Comparison of ENCODE assay signal across 14 cellular contexts in genomic region chr2:54239427-54239826, GRCh38. TPM values are rescaled to one million over a fixed set of nuclear protein-coding genes. Genes with fewer than 3 reads are reported as not detected.
A peak's percentile ranks its signal among the peaks of the same experiment; 100 is the strongest.
DNase-seq lines count a peak whose midpoint lies in the region; ATAC-seq and TF ChIP-seq lines count a peak whose summit lies in the region.
"Had no signal": no experiment of that assay in that cellular context is flagged by ENCODE, and none has a peak within 500 bp of the region (broad histone marks: within the 10 kb centered on the region; RNA-seq: fewer than 3 reads in every experiment).

No MANE protein-coding gene starts in this region.

- H3K36me3 Mint-ChIP-seq in stimulated activated naive CD8-positive, alpha-beta T cell treated with anti-CD3 and anti-CD28 coated beads, Interleukin-15, Interleukin-2, amounts not matched to agents 100 ng/mL and 50 ng/mL, for 24 hours (ENCODE audit: low read depth): peaks cover 11% of the 10 kb centered on the region
- no peaks in the 10 kb centered on the region for H3K36me3 Mint-ChIP-seq in endothelial cell (ENCODE audit: low read depth, unreplicated experiment)

- ATAC-seq in HG03280 (IDR thresholded peaks at IDR 0.05; ENCODE audit: unreplicated experiment) (no peak), GM21619 (IDR thresholded peaks at IDR 0.05; ENCODE audit: unreplicated experiment) (no peak)
- ATAC-seq: HepG2 had no signal

- H3K27ac Mint-ChIP-seq in stimulated activated naive CD8-positive, alpha-beta T cell treated with anti-CD3 and anti-CD28 coated beads, Interleukin-15, Interleukin-2, amounts not matched to agents 100 ng/mL and 50 ng/mL, for 24 hours: peak overlapping the region; percentile 78
- H3K27ac Mint-ChIP-seq in endothelial cell (ENCODE audit: unreplicated experiment): no peak overlapping the region
- H3K27ac Mint-ChIP-seq: nephron; T-helper 2 cell treated with Interferon-gamma antibody and Interleukin-4, amounts not matched to agents 5 μg/mL and 100 μg/mL, for 36 hours had no signal

- no peak overlapping the region for H3K4me3 ChIP-seq in fibroblast of mammary gland (ENCODE audit: control insufficient read depth, low read depth, low read length)

- H3K9me3 Mint-ChIP-seq in stimulated activated naive CD8-positive, alpha-beta T cell treated with anti-CD3 and anti-CD28 coated beads, Interleukin-15, Interleukin-2, amounts not matched to agents 100 ng/mL and 50 ng/mL, for 24 hours: peaks cover 10% of the 10 kb centered on the region
- H3K9me3 Mint-ChIP-seq in endothelial cell (ENCODE audit: unreplicated experiment): no peaks in the 10 kb centered on the region
- H3K9me3 Mint-ChIP-seq: T-helper 2 cell treated with Interferon-gamma antibody and Interleukin-4, amounts not matched to agents 5 μg/mL and 100 μg/mL, for 36 hours had no signal

- peaks cover 3% of the 10 kb centered on the region for H3K4me1 Mint-ChIP-seq in stimulated activated naive CD8-positive, alpha-beta T cell treated with anti-CD3 and anti-CD28 coated beads, Interleukin-15, Interleukin-2, amounts not matched to agents 100 ng/mL and 50 ng/mL, for 24 hours (ENCODE audit: low read depth)
- no peaks in the 10 kb centered on the region for H3K4me1 Mint-ChIP-seq in endothelial cell (ENCODE audit: unreplicated experiment)

- TF ChIP-seq CTCF in fibroblast of mammary gland (conservative IDR thresholded peaks at IDR 0.05; ENCODE audit: control insufficient read depth, insufficient read depth, low read depth, low read length) (no peak), endothelial cell (IDR thresholded peaks at IDR 0.05; ENCODE audit: unreplicated experiment) (no peak)

- H3K4me3 Mint-ChIP-seq in stimulated activated naive CD8-positive, alpha-beta T cell treated with anti-CD3 and anti-CD28 coated beads, Interleukin-15, Interleukin-2, amounts not matched to agents 100 ng/mL and 50 ng/mL, for 24 hours: no peak overlapping the region
- H3K4me3 Mint-ChIP-seq in endothelial cell (ENCODE audit: unreplicated experiment): no peak overlapping the region
- H3K4me3 Mint-ChIP-seq: nephron; T-helper 2 cell treated with Interferon-gamma antibody and Interleukin-4, amounts not matched to agents 5 μg/mL and 100 μg/mL, for 36 hours had no signal

- DNase-seq in NCI-H146 (lab: John Stamatoyannopoulos, UW) (peak; percentile 4), NCI-H146 treated with DMSO at 0.1 percent for 48 hours (lab: John Stamatoyannopoulos, UW; ENCODE audit: unreplicated experiment) (no peak), NCI-H2227 treated with DMSO at 0.1 percent for 48 hours (lab: John Stamatoyannopoulos, UW) (peak; percentile 43), fibroblast of mammary gland (ENCODE audit: low read depth) (peak; percentile 97), endothelial cell (ENCODE audit: low spot score) (no peak)
- DNase-seq: kidney; NCI-H187 treated with DMSO at 0.1 percent for 48 hours; stimulated activated CD4-positive, alpha-beta T cell treated with anti-CD3 and anti-CD28 coated beads, Interleukin-12 subunit alpha, Interleukin-12 subunit beta, amount 100 ng/mL, for 4 hours had no signal

- H3K27me3 Mint-ChIP-seq in stimulated activated naive CD8-positive, alpha-beta T cell treated with anti-CD3 and anti-CD28 coated beads, Interleukin-15, Interleukin-2, amounts not matched to agents 100 ng/mL and 50 ng/mL, for 24 hours: no peaks in the 10 kb centered on the region
- H3K27me3 Mint-ChIP-seq in endothelial cell (ENCODE audit: unreplicated experiment): no peaks in the 10 kb centered on the region

RNA-seq across cellular contexts. Expression of gene TSPYL6, which starts 16.6 kb away (rescaled TPM):
- not detected for total RNA-seq in endothelial cell (ENCODE audit: unreplicated experiment)
- total RNA-seq: HepG2, kidney had no signal

Comparison
In these comparisons a context has a peak if more than half of its experiments do, and no peak if none do; other contexts are left out.
1. DNase-seq: peak in NCI-H146 (single experiment), NCI-H2227 treated with DMSO at 0.1 percent for 48 hours (single experiment) and fibroblast of mammary gland (single experiment); none in NCI-H146 treated with DMSO at 0.1 percent for 48 hours (single experiment) and endothelial cell (single experiment).